19 cellular contexts compared by ENCODE assay signal in genomic region chr6:37441651-37442050, GRCh38. TPM values are rescaled to one million over a fixed set of nuclear protein-coding genes. Genes with fewer than 3 reads are reported as not detected.
DNase-seq lines count a peak whose midpoint lies in the region; ATAC-seq and TF ChIP-seq lines count a peak whose summit lies in the region.
"Had no signal": no experiment of that assay in that cellular context is flagged by ENCODE, and none has a peak within 500 bp of the region (broad histone marks: within the 10 kb centered on the region; RNA-seq: fewer than 3 reads in every experiment).

No MANE protein-coding gene starts in this region.

- no peaks in the 10 kb centered on the region for H3K27me3 ChIP-seq in ascending aorta
- H3K27me3 ChIP-seq: BLaER1 treated with 17β-estradiol and CSF1 and Interleukin-3, amounts not matched to agents 10 nM and 100 nM; heart right ventricle had no signal

- H3K4me3 ChIP-seq in ascending aorta: no peak overlapping the region

- no peak for TF ChIP-seq CTCF in ascending aorta (IDR thresholded peaks at IDR 0.05)

- H3K36me3 Mint-ChIP-seq in T-helper 1 cell treated with Interleukin-12 subunit alpha and Interleukin-12 subunit beta and Interleukin-4 antibody, amounts not matched to agents 30 μg/mL and 1 μg/mL, for 36 hours (ENCODE audit: low read depth): peaks cover 52% of the 10 kb centered on the region
- peaks cover 12% of the 10 kb centered on the region for H3K36me3 Mint-ChIP-seq in IgD-negative memory B cell
- H3K36me3 Mint-ChIP-seq in natural killer cell treated with Interleukin-12 subunit alpha and Interleukin-12 subunit beta and Interleukin-15 and Interleukin-18, amount 100 ng/mL, for 72 hours: peaks cover 23% of the 10 kb centered on the region

- peak overlapping the region; percentile 49 for H3K27ac Mint-ChIP-seq in T-helper 1 cell treated with Interleukin-12 subunit alpha and Interleukin-12 subunit beta and Interleukin-4 antibody, amounts not matched to agents 30 μg/mL and 1 μg/mL, for 36 hours
- peak overlapping the region; percentile 59 to 62 (median 59) for H3K27ac Mint-ChIP-seq in IgD-negative memory B cell
- H3K27ac Mint-ChIP-seq in natural killer cell treated with Interleukin-12 subunit alpha and Interleukin-12 subunit beta and Interleukin-15 and Interleukin-18, amount 100 ng/mL, for 72 hours: peak overlapping the region; percentile 68 to 93
- H3K27ac Mint-ChIP-seq: nephron had no signal

- intact Hi-C loops in ascending aorta (cut with DNase I): no loop called here

- H3K9me3 ChIP-seq in ascending aorta: no peaks in the 10 kb centered on the region
- H3K9me3 ChIP-seq: BLaER1 treated with 17β-estradiol and CSF1 and Interleukin-3, amounts not matched to agents 10 nM and 100 nM; heart right ventricle had no signal

- H3K4me3 Mint-ChIP-seq in T-helper 1 cell treated with Interleukin-12 subunit alpha and Interleukin-12 subunit beta and Interleukin-4 antibody, amounts not matched to agents 30 μg/mL and 1 μg/mL, for 36 hours: no peak overlapping the region
- no peak overlapping the region for H3K4me3 Mint-ChIP-seq in IgD-negative memory B cell
- no peak overlapping the region for H3K4me3 Mint-ChIP-seq in natural killer cell treated with Interleukin-12 subunit alpha and Interleukin-12 subunit beta and Interleukin-15 and Interleukin-18, amount 100 ng/mL, for 72 hours
- H3K4me3 Mint-ChIP-seq: nephron had no signal

- H3K27me3 Mint-ChIP-seq in T-helper 1 cell treated with Interleukin-12 subunit alpha and Interleukin-12 subunit beta and Interleukin-4 antibody, amounts not matched to agents 30 μg/mL and 1 μg/mL, for 36 hours (ENCODE audit: low read depth): no peaks in the 10 kb centered on the region
- H3K27me3 Mint-ChIP-seq in IgD-negative memory B cell: no peaks in the 10 kb centered on the region
- no peaks in the 10 kb centered on the region for H3K27me3 Mint-ChIP-seq in natural killer cell treated with Interleukin-12 subunit alpha and Interleukin-12 subunit beta and Interleukin-15 and Interleukin-18, amount 100 ng/mL, for 72 hours

- H3K27ac ChIP-seq in ascending aorta: peak overlapping the region; percentile 44 to 54

- H3K9me3 Mint-ChIP-seq in T-helper 1 cell treated with Interleukin-12 subunit alpha and Interleukin-12 subunit beta and Interleukin-4 antibody, amounts not matched to agents 30 μg/mL and 1 μg/mL, for 36 hours: no peaks in the 10 kb centered on the region
- no peaks in the 10 kb centered on the region for H3K9me3 Mint-ChIP-seq in IgD-negative memory B cell
- no peaks in the 10 kb centered on the region for H3K9me3 Mint-ChIP-seq in natural killer cell treated with Interleukin-12 subunit alpha and Interleukin-12 subunit beta and Interleukin-15 and Interleukin-18, amount 100 ng/mL, for 72 hours
- H3K9me3 Mint-ChIP-seq: nephron had no signal

- H3K36me3 ChIP-seq in ascending aorta: peaks cover 30 to 53% of the 10 kb centered on the region in 2 donors

- peaks cover 4 to 6% of the 10 kb centered on the region in 2 donors for H3K4me1 ChIP-seq in ascending aorta

- no peak for ATAC-seq in natural killer cell treated with Interleukin-12 subunit alpha and Interleukin-12 subunit beta and Interleukin-15 and Interleukin-18, amount 100 ng/mL, for 72 hours
- no peak for ATAC-seq in HG02840 (IDR thresholded peaks at IDR 0.05; ENCODE audit: low FRiP score, unreplicated experiment)
- ATAC-seq in HG02763 (IDR thresholded peaks at IDR 0.05; ENCODE audit: unreplicated experiment): no peak

- DNase-seq in T-helper 1 cell (no peak), ascending aorta (ENCODE audit: low spot score in 2 of 2) (no peak), cortex of kidney (lab: John Stamatoyannopoulos, UW) (no peak)
- DNase-seq in natural killer cell treated with Interleukin-12 subunit alpha and Interleukin-12 subunit beta and Interleukin-15 and Interleukin-18, amount 100 ng/mL, for 72 hours (ENCODE audit: low spot score): no peak
- DNase-seq: activated CD4-positive, alpha-beta T cell treated with anti-CD3 and anti-CD28 coated beads, Interleukin-2, amount 50 U/mL, for 48 hours; aorta; DMS153; islet precursor cell; KG1; mammary epithelial cell; NCI-H1092; OCI-M1 had no signal

- peaks cover 28% of the 10 kb centered on the region for H3K4me1 Mint-ChIP-seq in T-helper 1 cell treated with Interleukin-12 subunit alpha and Interleukin-12 subunit beta and Interleukin-4 antibody, amounts not matched to agents 30 μg/mL and 1 μg/mL, for 36 hours (ENCODE audit: low read depth)
- peaks cover 9 to 23% (median 18%) of the 10 kb centered on the region in 3 donors for H3K4me1 Mint-ChIP-seq in IgD-negative memory B cell
- peaks cover 12 to 20% of the 10 kb centered on the region in 2 donors for H3K4me1 Mint-ChIP-seq in natural killer cell treated with Interleukin-12 subunit alpha and Interleukin-12 subunit beta and Interleukin-15 and Interleukin-18, amount 100 ng/mL, for 72 hours (ENCODE audit: low read depth in 2 of 2)
- H3K4me1 Mint-ChIP-seq: nephron had no signal

RNA-seq across cellular contexts. Expression of gene CMTR1, which starts 8.6 kb away (rescaled TPM):
- 27.5 TPM for polyA plus RNA-seq in IgD-negative memory B cell
- total RNA-seq in ascending aorta: 24.5 TPM
- total RNA-seq in natural killer cell treated with Interleukin-12 subunit alpha and Interleukin-12 subunit beta and Interleukin-15 and Interleukin-18, amount 100 ng/mL, for 72 hours: 10 to 100 TPM; 53.9 to 74.1 TPM

RNA-seq across cellular contexts. Expression of gene CCDC167, which starts 58.0 kb away (rescaled TPM):
- 82.4 TPM for polyA plus RNA-seq in IgD-negative memory B cell
- total RNA-seq in ascending aorta: 28.4 TPM
- total RNA-seq in natural killer cell treated with Interleukin-12 subunit alpha and Interleukin-12 subunit beta and Interleukin-15 and Interleukin-18, amount 100 ng/mL, for 72 hours: 10 to 100 TPM; 46.0 to 54.8 TPM
